1 cellular context compared by ENCODE assay signal in the genomic region with DNA sequence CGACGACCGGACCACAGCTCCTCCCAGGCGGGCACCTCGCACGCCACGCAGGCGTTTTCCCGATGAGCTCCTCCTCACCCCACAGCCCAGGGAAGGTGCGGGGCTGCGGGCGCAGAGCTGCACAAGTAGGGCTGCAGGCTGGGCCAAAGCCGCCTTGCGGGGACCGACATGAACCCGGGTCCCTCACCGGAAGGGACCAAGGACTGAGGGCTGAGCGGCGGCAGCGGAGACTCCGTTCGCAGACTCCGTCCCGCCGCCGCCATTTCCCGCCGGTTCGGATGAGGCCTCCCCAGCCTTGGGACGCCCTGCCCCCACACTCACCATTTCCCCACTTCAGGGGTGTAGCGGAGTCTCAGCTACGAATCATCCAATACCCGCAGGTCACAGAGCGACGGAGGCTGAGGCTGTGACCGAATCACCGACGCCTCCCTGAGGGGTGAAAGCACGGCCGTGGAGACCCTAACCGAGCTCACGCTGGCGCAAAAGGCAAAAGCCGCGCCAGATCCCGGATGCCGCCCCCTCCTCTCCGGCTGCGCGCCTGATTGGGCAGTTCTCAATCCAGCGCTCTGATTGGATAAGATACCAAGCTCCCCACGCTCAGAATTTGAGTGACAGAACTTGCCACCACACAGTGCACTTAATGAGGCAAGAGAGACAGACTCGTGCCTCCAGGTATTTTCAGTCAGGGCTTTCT.
A peak's percentile ranks its signal among the peaks of the same experiment; 100 is the strongest.
TF ChIP-seq lines count a peak whose summit lies in the region.

A gene (minus strand): TSS at position 488 of the 694 bp plus-strand sequence. CDS start 164 bp downstream, at position 324.

TF ChIP-seq in WTC11, 78 proteins besides CTCF, POLR2A, EP300 and RAD21 (continued from another document and continues in another):
- TF ChIP-seq, protein P1, sequence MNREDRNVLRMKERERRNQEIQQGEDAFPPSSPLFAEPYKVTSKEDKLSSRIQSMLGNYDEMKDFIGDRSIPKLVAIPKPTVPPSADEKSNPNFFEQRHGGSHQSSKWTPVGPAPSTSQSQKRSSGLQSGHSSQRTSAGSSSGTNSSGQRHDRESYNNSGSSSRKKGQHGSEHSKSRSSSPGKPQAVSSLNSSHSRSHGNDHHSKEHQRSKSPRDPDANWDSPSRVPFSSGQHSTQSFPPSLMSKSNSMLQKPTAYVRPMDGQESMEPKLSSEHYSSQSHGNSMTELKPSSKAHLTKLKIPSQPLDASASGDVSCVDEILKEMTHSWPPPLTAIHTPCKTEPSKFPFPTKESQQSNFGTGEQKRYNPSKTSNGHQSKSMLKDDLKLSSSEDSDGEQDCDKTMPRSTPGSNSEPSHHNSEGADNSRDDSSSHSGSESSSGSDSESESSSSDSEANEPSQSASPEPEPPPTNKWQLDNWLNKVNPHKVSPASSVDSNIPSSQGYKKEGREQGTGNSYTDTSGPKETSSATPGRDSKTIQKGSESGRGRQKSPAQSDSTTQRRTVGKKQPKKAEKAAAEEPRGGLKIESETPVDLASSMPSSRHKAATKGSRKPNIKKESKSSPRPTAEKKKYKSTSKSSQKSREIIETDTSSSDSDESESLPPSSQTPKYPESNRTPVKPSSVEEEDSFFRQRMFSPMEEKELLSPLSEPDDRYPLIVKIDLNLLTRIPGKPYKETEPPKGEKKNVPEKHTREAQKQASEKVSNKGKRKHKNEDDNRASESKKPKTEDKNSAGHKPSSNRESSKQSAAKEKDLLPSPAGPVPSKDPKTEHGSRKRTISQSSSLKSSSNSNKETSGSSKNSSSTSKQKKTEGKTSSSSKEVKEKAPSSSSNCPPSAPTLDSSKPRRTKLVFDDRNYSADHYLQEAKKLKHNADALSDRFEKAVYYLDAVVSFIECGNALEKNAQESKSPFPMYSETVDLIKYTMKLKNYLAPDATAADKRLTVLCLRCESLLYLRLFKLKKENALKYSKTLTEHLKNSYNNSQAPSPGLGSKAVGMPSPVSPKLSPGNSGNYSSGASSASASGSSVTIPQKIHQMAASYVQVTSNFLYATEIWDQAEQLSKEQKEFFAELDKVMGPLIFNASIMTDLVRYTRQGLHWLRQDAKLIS (CRISPR knock-in tag; IDR thresholded peaks at IDR 0.05; ENCODE audit: borderline replicate concordance): no peak
- TF ChIP-seq ZBTB21 (CRISPR knock-in tag; IDR thresholded peaks at IDR 0.05; ENCODE audit: borderline replicate concordance) (peak; percentile 71; the same call in 1 of the 2 replicates), ZNF232 (CRISPR knock-in tag; IDR thresholded peaks at IDR 0.05) (0 out of 2 replicates have a peak, but pooled peaks have one; percentile 61), ZNF396 (CRISPR knock-in tag; IDR thresholded peaks at IDR 0.05; ENCODE audit: borderline replicate concordance) (no peak), ETV6 (CRISPR knock-in tag; IDR thresholded peaks at IDR 0.05) (peak; percentile 88), GABPB1 (CRISPR knock-in tag; IDR thresholded peaks at IDR 0.05) (no peak), TCF7 (CRISPR knock-in tag; IDR thresholded peaks at IDR 0.05; ENCODE audit: low read depth) (peak; percentile 76; the same call in 1 of the 2 replicates), FOXK1 (CRISPR knock-in tag; IDR thresholded peaks at IDR 0.05) (peak; percentile 74), SP1 (CRISPR knock-in tag; conservative IDR thresholded peaks at IDR 0.05) (peak; percentile 73), NFE2L1 (CRISPR knock-in tag; IDR thresholded peaks at IDR 0.05) (peak; percentile 74), FOXP1 (CRISPR knock-in tag; IDR thresholded peaks at IDR 0.05; ENCODE audit: borderline replicate concordance) (peak; percentile 73), TP53 (CRISPR knock-in tag; IDR thresholded peaks at IDR 0.05) (peak; percentile 47; the same call in 1 of the 2 replicates), MYBL2 (CRISPR knock-in tag; IDR thresholded peaks at IDR 0.05) (peak; percentile 86; the same call in 1 of the 2 replicates), TEAD1 (CRISPR knock-in tag; IDR thresholded peaks at IDR 0.05) (peak; percentile 46; the same call in 1 of the 2 replicates), CREM (CRISPR knock-in tag; IDR thresholded peaks at IDR 0.05) (0 out of 2 replicates have a peak, but pooled peaks have one; percentile 45), ZNF263 (CRISPR knock-in tag; IDR thresholded peaks at IDR 0.05; ENCODE audit: low read depth) (no peak), KAT7 (CRISPR knock-in tag; IDR thresholded peaks at IDR 0.05; ENCODE audit: borderline replicate concordance) (peak; percentile 69; the same call in 1 of the 2 replicates), GTF2I (CRISPR knock-in tag; conservative IDR thresholded peaks at IDR 0.05) (no peak), OVOL2 (CRISPR knock-in tag; IDR thresholded peaks at IDR 0.05; ENCODE audit: borderline replicate concordance) (no peak), ELF4 (CRISPR knock-in tag; IDR thresholded peaks at IDR 0.05; ENCODE audit: low read depth) (no peak), ZNF138 (CRISPR knock-in tag; conservative IDR thresholded peaks at IDR 0.05) (no peak), ESRRA (CRISPR knock-in tag; IDR thresholded peaks at IDR 0.05; ENCODE audit: borderline replicate concordance) (peak; percentile 41; the same call in 1 of the 2 replicates), NFYB (CRISPR knock-in tag; conservative IDR thresholded peaks at IDR 0.05; ENCODE audit: low read depth) (peak; percentile 85), MXD4 (CRISPR knock-in tag; IDR thresholded peaks at IDR 0.05; ENCODE audit: borderline replicate concordance) (no peak), JAZF1 (CRISPR knock-in tag; IDR thresholded peaks at IDR 0.05) (no peak)
- TF ChIP-seq, protein P2, sequence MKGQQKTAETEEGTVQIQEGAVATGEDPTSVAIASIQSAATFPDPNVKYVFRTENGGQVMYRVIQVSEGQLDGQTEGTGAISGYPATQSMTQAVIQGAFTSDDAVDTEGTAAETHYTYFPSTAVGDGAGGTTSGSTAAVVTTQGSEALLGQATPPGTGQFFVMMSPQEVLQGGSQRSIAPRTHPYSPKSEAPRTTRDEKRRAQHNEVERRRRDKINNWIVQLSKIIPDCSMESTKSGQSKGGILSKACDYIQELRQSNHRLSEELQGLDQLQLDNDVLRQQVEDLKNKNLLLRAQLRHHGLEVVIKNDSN (CRISPR knock-in tag; IDR thresholded peaks at IDR 0.05): 0 out of 2 replicates have a peak, but pooled peaks have one; percentile 53
- TF ChIP-seq, protein P3, sequence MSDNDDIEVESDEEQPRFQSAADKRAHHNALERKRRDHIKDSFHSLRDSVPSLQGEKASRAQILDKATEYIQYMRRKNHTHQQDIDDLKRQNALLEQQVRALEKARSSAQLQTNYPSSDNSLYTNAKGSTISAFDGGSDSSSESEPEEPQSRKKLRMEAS (CRISPR knock-in tag; IDR thresholded peaks at IDR 0.05): peak; percentile 82
- TF ChIP-seq, protein P4, sequence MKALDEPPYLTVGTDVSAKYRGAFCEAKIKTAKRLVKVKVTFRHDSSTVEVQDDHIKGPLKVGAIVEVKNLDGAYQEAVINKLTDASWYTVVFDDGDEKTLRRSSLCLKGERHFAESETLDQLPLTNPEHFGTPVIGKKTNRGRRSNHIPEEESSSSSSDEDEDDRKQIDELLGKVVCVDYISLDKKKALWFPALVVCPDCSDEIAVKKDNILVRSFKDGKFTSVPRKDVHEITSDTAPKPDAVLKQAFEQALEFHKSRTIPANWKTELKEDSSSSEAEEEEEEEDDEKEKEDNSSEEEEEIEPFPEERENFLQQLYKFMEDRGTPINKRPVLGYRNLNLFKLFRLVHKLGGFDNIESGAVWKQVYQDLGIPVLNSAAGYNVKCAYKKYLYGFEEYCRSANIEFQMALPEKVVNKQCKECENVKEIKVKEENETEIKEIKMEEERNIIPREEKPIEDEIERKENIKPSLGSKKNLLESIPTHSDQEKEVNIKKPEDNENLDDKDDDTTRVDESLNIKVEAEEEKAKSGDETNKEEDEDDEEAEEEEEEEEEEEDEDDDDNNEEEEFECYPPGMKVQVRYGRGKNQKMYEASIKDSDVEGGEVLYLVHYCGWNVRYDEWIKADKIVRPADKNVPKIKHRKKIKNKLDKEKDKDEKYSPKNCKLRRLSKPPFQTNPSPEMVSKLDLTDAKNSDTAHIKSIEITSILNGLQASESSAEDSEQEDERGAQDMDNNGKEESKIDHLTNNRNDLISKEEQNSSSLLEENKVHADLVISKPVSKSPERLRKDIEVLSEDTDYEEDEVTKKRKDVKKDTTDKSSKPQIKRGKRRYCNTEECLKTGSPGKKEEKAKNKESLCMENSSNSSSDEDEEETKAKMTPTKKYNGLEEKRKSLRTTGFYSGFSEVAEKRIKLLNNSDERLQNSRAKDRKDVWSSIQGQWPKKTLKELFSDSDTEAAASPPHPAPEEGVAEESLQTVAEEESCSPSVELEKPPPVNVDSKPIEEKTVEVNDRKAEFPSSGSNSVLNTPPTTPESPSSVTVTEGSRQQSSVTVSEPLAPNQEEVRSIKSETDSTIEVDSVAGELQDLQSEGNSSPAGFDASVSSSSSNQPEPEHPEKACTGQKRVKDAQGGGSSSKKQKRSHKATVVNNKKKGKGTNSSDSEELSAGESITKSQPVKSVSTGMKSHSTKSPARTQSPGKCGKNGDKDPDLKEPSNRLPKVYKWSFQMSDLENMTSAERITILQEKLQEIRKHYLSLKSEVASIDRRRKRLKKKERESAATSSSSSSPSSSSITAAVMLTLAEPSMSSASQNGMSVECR (CRISPR knock-in tag; IDR thresholded peaks at IDR 0.05; ENCODE audit: borderline replicate concordance): peak; percentile 96
- TF ChIP-seq, protein P5, sequence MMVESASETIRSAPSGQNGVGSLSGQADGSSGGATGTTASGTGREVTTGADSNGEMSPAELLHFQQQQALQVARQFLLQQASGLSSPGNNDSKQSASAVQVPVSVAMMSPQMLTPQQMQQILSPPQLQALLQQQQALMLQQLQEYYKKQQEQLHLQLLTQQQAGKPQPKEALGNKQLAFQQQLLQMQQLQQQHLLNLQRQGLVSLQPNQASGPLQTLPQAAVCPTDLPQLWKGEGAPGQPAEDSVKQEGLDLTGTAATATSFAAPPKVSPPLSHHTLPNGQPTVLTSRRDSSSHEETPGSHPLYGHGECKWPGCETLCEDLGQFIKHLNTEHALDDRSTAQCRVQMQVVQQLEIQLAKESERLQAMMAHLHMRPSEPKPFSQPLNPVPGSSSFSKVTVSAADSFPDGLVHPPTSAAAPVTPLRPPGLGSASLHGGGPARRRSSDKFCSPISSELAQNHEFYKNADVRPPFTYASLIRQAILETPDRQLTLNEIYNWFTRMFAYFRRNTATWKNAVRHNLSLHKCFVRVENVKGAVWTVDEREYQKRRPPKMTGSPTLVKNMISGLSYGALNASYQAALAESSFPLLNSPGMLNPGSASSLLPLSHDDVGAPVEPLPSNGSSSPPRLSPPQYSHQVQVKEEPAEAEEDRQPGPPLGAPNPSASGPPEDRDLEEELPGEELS (CRISPR knock-in tag; IDR thresholded peaks at IDR 0.05): peak; percentile 75
- TF ChIP-seq, protein P6, sequence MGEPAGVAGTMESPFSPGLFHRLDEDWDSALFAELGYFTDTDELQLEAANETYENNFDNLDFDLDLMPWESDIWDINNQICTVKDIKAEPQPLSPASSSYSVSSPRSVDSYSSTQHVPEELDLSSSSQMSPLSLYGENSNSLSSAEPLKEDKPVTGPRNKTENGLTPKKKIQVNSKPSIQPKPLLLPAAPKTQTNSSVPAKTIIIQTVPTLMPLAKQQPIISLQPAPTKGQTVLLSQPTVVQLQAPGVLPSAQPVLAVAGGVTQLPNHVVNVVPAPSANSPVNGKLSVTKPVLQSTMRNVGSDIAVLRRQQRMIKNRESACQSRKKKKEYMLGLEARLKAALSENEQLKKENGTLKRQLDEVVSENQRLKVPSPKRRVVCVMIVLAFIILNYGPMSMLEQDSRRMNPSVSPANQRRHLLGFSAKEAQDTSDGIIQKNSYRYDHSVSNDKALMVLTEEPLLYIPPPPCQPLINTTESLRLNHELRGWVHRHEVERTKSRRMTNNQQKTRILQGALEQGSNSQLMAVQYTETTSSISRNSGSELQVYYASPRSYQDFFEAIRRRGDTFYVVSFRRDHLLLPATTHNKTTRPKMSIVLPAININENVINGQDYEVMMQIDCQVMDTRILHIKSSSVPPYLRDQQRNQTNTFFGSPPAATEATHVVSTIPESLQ (CRISPR knock-in tag; IDR thresholded peaks at IDR 0.05): no peak; the same call in 1 of the 2 replicates
- TF ChIP-seq, protein P7, sequence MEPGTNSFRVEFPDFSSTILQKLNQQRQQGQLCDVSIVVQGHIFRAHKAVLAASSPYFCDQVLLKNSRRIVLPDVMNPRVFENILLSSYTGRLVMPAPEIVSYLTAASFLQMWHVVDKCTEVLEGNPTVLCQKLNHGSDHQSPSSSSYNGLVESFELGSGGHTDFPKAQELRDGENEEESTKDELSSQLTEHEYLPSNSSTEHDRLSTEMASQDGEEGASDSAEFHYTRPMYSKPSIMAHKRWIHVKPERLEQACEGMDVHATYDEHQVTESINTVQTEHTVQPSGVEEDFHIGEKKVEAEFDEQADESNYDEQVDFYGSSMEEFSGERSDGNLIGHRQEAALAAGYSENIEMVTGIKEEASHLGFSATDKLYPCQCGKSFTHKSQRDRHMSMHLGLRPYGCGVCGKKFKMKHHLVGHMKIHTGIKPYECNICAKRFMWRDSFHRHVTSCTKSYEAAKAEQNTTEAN (CRISPR knock-in tag; IDR thresholded peaks at IDR 0.05): peak; percentile 56; the same call in 1 of the 2 replicates
- TF ChIP-seq, protein P8, sequence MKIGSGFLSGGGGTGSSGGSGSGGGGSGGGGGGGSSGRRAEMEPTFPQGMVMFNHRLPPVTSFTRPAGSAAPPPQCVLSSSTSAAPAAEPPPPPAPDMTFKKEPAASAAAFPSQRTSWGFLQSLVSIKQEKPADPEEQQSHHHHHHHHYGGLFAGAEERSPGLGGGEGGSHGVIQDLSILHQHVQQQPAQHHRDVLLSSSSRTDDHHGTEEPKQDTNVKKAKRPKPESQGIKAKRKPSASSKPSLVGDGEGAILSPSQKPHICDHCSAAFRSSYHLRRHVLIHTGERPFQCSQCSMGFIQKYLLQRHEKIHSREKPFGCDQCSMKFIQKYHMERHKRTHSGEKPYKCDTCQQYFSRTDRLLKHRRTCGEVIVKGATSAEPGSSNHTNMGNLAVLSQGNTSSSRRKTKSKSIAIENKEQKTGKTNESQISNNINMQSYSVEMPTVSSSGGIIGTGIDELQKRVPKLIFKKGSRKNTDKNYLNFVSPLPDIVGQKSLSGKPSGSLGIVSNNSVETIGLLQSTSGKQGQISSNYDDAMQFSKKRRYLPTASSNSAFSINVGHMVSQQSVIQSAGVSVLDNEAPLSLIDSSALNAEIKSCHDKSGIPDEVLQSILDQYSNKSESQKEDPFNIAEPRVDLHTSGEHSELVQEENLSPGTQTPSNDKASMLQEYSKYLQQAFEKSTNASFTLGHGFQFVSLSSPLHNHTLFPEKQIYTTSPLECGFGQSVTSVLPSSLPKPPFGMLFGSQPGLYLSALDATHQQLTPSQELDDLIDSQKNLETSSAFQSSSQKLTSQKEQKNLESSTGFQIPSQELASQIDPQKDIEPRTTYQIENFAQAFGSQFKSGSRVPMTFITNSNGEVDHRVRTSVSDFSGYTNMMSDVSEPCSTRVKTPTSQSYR (CRISPR knock-in tag; IDR thresholded peaks at IDR 0.05): no peak
- TF ChIP-seq, protein P9, sequence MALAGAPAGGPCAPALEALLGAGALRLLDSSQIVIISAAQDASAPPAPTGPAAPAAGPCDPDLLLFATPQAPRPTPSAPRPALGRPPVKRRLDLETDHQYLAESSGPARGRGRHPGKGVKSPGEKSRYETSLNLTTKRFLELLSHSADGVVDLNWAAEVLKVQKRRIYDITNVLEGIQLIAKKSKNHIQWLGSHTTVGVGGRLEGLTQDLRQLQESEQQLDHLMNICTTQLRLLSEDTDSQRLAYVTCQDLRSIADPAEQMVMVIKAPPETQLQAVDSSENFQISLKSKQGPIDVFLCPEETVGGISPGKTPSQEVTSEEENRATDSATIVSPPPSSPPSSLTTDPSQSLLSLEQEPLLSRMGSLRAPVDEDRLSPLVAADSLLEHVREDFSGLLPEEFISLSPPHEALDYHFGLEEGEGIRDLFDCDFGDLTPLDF (CRISPR knock-in tag; IDR thresholded peaks at IDR 0.05): no peak
